Comparison of ENCODE assay signal across 27 cellular contexts in genomic region chr3:49529567-49529966, GRCh38. TPM values are rescaled to one million over a fixed set of nuclear protein-coding genes. Genes with fewer than 3 reads are reported as not detected.
A peak's percentile ranks its signal among the peaks of the same experiment; 100 is the strongest.
DNase-seq lines count a peak whose midpoint lies in the region; ATAC-seq, FAIRE-seq and TF ChIP-seq lines count a peak whose summit lies in the region.
"Had no signal": no experiment of that assay in that cellular context is flagged by ENCODE, and none has a peak within 500 bp of the region (broad histone marks: within the 10 kb centered on the region; RNA-seq: fewer than 3 reads in every experiment).

No MANE protein-coding gene starts in this region.

- no peak for DNase-seq in activated CD4-positive, CD25-positive, alpha-beta regulatory T cell (lab: John Stamatoyannopoulos, UW)
- peak; percentile 36 for DNase-seq in GM10266 (ENCODE audit: extremely low spot score)
- no peak for DNase-seq in psoas muscle
- DNase-seq in urothelium cell line (ENCODE audit: low spot score), result no peak
- DNase-seq in NK-92 treated with Interleukin-12 subunit alpha and Interleukin-12 subunit beta, amount 100 ng/mL, for 24 hours (lab: John Stamatoyannopoulos, UW), result no peak
- DNase-seq in NCI-H510A treated with DMSO at 0.1 percent for 48 hours (lab: John Stamatoyannopoulos, UW), result no peak
- DNase-seq: amygdala; esophagus squamous epithelium; hippocampal formation; immature natural killer cell; left lung; NCI-H1092 treated with DMSO at 0.1 percent for 48 hours; NCI-H2081; NCI-H226; NCI-H748 treated with DMSO at 0.1 percent for 48 hours; stimulated activated naive CD4-positive, alpha-beta T cell treated with Interleukin-2 at 50 U/mL for 16 hours had no signal

- no peaks in the 10 kb centered on the region for H3K9me3 Mint-ChIP-seq in activated T-helper 17 cell treated with anti-CD3 and anti-CD28 coated beads, Interleukin-2, amount 50 U/mL, for 72 hours
- H3K9me3 Mint-ChIP-seq: immature natural killer cell; T-helper 1 cell treated with Interleukin-12 subunit alpha and Interleukin-12 subunit beta and Interleukin-4 antibody, amounts not matched to agents 30 μg/mL and 1 μg/mL, for 36 hours had no signal

- H3K27ac Mint-ChIP-seq in activated T-helper 17 cell treated with anti-CD3 and anti-CD28 coated beads, Interleukin-2, amount 50 U/mL, for 72 hours, result peak overlapping the region; percentile 3

- peak overlapping the region; percentile 44 for H3K27ac ChIP-seq in psoas muscle
- H3K27ac ChIP-seq: 22Rv1, coronary artery, esophagus squamous epithelium, left lung, RWPE1, skin epidermis, thyroid gland had no signal

- no peaks in the 10 kb centered on the region for H3K9me3 ChIP-seq in psoas muscle
- H3K9me3 ChIP-seq: breast epithelium, esophagus squamous epithelium, left lung, thyroid gland had no signal

- no peak for TF ChIP-seq CTCF in GM10266 (IDR thresholded peaks at IDR 0.05; ENCODE audit: control insufficient read depth, insufficient read depth, low read depth, missing control alignments)
- TF ChIP-seq CTCF in psoas muscle (IDR thresholded peaks at IDR 0.05), result no peak

- peaks cover 25% of the 10 kb centered on the region for H3K4me1 ChIP-seq in psoas muscle
- H3K4me1 ChIP-seq: breast epithelium, left lung had no signal

- no peak for FAIRE-seq in urothelium cell line (lab: Jason Lieb, UNC)
- FAIRE-seq: D721Med, frontal cortex had no signal

- H3K4me3 ChIP-seq in psoas muscle, result no peak overlapping the region
- H3K4me3 ChIP-seq: breast epithelium, coronary artery, esophagus squamous epithelium, left lung, skin epidermis, thyroid gland had no signal

- intact Hi-C loops in psoas muscle (cut with DNase I), result no loop called here

- peak; percentile 30 to 58 for ATAC-seq in activated CD4-positive, CD25-positive, alpha-beta regulatory T cell treated with anti-CD3 and anti-CD28 coated beads, Interleukin-2, amount 50 U/mL, for 24 hours
- peak; percentile 81 for ATAC-seq in activated T-helper 17 cell treated with anti-CD3 and anti-CD28 coated beads, Interleukin-2, amount 50 U/mL, for 72 hours (replicated peaks)
- ATAC-seq in psoas muscle, result no peak

- H3K36me3 Mint-ChIP-seq in activated T-helper 17 cell treated with anti-CD3 and anti-CD28 coated beads, Interleukin-2, amount 50 U/mL, for 72 hours (ENCODE audit: low read depth), result peaks cover 49% of the 10 kb centered on the region

- peaks cover 0 to 54% of the 10 kb centered on the region in 2 donors for H3K36me3 ChIP-seq in psoas muscle (ENCODE audit: insufficient read depth in 1 of 2, low read depth in 1 of 2)

- H3K27me3 ChIP-seq in psoas muscle (ENCODE audit: insufficient read depth in 3 of 3, low read length in 2 of 3), result no peaks in the 10 kb centered on the region
- H3K27me3 ChIP-seq: breast epithelium, esophagus squamous epithelium, left lung, thyroid gland had no signal

- no peak overlapping the region for H3K4me3 Mint-ChIP-seq in activated T-helper 17 cell treated with anti-CD3 and anti-CD28 coated beads, Interleukin-2, amount 50 U/mL, for 72 hours
- H3K4me3 Mint-ChIP-seq: immature natural killer cell; T-helper 1 cell treated with Interleukin-12 subunit alpha and Interleukin-12 subunit beta and Interleukin-4 antibody, amounts not matched to agents 30 μg/mL and 1 μg/mL, for 36 hours had no signal

- peaks cover 11% of the 10 kb centered on the region for H3K4me1 Mint-ChIP-seq in activated T-helper 17 cell treated with anti-CD3 and anti-CD28 coated beads, Interleukin-2, amount 50 U/mL, for 72 hours

- no peaks in the 10 kb centered on the region for H3K27me3 Mint-ChIP-seq in activated T-helper 17 cell treated with anti-CD3 and anti-CD28 coated beads, Interleukin-2, amount 50 U/mL, for 72 hours

RNA-seq across cellular contexts. Expression of gene BSN, which starts 24.7 kb away (rescaled TPM):
- under 1 TPM; 0.13 to 0.22 TPM for total RNA-seq in activated T-helper 17 cell treated with anti-CD3 and anti-CD28 coated beads, Interleukin-2, amount 50 U/mL, for 72 hours
- total RNA-seq in psoas muscle, result under 1 TPM; 0.22 to 0.95 (median 0.47) TPM
- polyA plus RNA-seq in psoas muscle, result under 1 TPM; 0.08 to 0.20 (median 0.10) TPM

RNA-seq across cellular contexts. Expression of gene DAG1, which starts 59.5 kb away (rescaled TPM):
- total RNA-seq in activated T-helper 17 cell treated with anti-CD3 and anti-CD28 coated beads, Interleukin-2, amount 50 U/mL, for 72 hours, result 10 to 100 TPM in 1 of 2 donors, 1 to 10 TPM in 1; 7.0 to 12.3 TPM
- total RNA-seq in psoas muscle, result 100 to 1,000 TPM in 3 of 4 donors, 10 to 100 TPM in 1; 67.6 to 159 (median 139) TPM
- polyA plus RNA-seq in psoas muscle, result 10 to 100 TPM; 35.1 to 73.2 (median 42.1) TPM

Comparison
In these comparisons a context has a peak if more than half of its experiments do, and no peak if none do; other contexts are left out.
1. ATAC-seq: peak in activated CD4-positive, CD25-positive, alpha-beta regulatory T cell treated with anti-CD3 and anti-CD28 coated beads, Interleukin-2, amount 50 U/mL, for 24 hours (2 of 2) and activated T-helper 17 cell treated with anti-CD3 and anti-CD28 coated beads, Interleukin-2, amount 50 U/mL, for 72 hours (single experiment); none in psoas muscle (0 of 4).
2. RNA of gene DAG1, which starts 59.5 kb away (total RNA-seq): 67.6 to 159 TPM in psoas muscle; 7.0 to 12.3 TPM in activated T-helper 17 cell treated with anti-CD3 and anti-CD28 coated beads, Interleukin-2, amount 50 U/mL, for 72 hours; every median in the first group is over 4 times any median in the second.